ENCODE assay signal across 9 cellular contexts in genomic region chr14:63470877-63471565, GRCh38.
DNase-seq lines count a peak whose midpoint lies in the region; ATAC-seq, FAIRE-seq and TF ChIP-seq lines count a peak whose summit lies in the region.
"Had no signal": no experiment of that assay in that cellular context is flagged by ENCODE, and none has a peak within 500 bp of the region (broad histone marks: within the 10 kb centered on the region; RNA-seq: fewer than 3 reads in every experiment).

No MANE protein-coding gene starts in this region.

- no peaks in the 10 kb centered on the region for H3K9me3 ChIP-seq in neural progenitor cell (ENCODE audit: low read depth)

- peaks cover 6% of the 10 kb centered on the region for H3K36me3 Mint-ChIP-seq in neural progenitor cell

- no peaks in the 10 kb centered on the region for H3K9me3 Mint-ChIP-seq in neural progenitor cell

- no peaks in the 10 kb centered on the region for H3F3A ChIP-seq in neural progenitor cell (ENCODE audit: low read depth)

- DNase-seq in GM12892 (ENCODE audit: insufficient read length): no peak
- DNase-seq in HT-29 (ENCODE audit: low spot score): peak; percentile 65
- DNase-seq in astrocyte of the spinal cord (ENCODE audit: low read depth, low spot score): peak; percentile 74
- DNase-seq in non-pigmented ciliary epithelial cell (ENCODE audit: low read depth): peak; percentile 54
- DNase-seq in neural progenitor cell (ENCODE audit: low spot score): no peak
- no peak for DNase-seq in stimulated activated CD8-positive, alpha-beta memory T cell treated with anti-CD3 and anti-CD28 coated beads, Interleukin-4, amount 100 ng/mL, for 48 hours
- DNase-seq in effector CD4-positive, alpha-beta T cell: no peak
- DNase-seq: right cardiac atrium had no signal

- no peaks in the 10 kb centered on the region for H3K36me3 ChIP-seq in neural progenitor cell

- peaks cover 96% of the 10 kb centered on the region for H3K79me2 ChIP-seq in neural progenitor cell (ENCODE audit: low read depth)

- H3K4me2 ChIP-seq in neural progenitor cell: no peak overlapping the region

- no peak overlapping the region for H3K9ac ChIP-seq in neural progenitor cell

- no peak overlapping the region for H3K4me3 Mint-ChIP-seq in neural progenitor cell

- no peak overlapping the region for H2AFZ ChIP-seq in neural progenitor cell (replicated peaks)

- peaks cover 9% of the 10 kb centered on the region for H3K4me1 ChIP-seq in neural progenitor cell

- TF ChIP-seq CTCF in astrocyte of the spinal cord (IDR thresholded peaks at IDR 0.05; ENCODE audit: low read depth, low read length) (no peak), neural progenitor cell (IDR thresholded peaks at IDR 0.05) (no peak)

- peak; percentile 89 for ATAC-seq in GM21619 (IDR thresholded peaks at IDR 0.05; ENCODE audit: unreplicated experiment)

- no peak overlapping the region for H3K27ac ChIP-seq in neural progenitor cell

- no peaks in the 10 kb centered on the region for H3K27me3 ChIP-seq in neural progenitor cell

- peaks cover 48% of the 10 kb centered on the region for H4K20me1 ChIP-seq in neural progenitor cell (ENCODE audit: low read depth)

- peaks cover 2% of the 10 kb centered on the region for H3K27me3 Mint-ChIP-seq in neural progenitor cell (ENCODE audit: insufficient read depth, low read depth)

- H3K4me3 ChIP-seq in astrocyte of the spinal cord (ENCODE audit: low read depth, low read length) (no peak overlapping the region), neural progenitor cell (no peak overlapping the region)

- no peak for TF ChIP-seq POLR2A in GM12892 (IDR thresholded peaks at IDR 0.05; ENCODE audit: low read depth, low read length)

- peak; percentile 80 for FAIRE-seq in GM12892 (lab: Jason Lieb, UNC)

- no peak overlapping the region for H3K27ac Mint-ChIP-seq in neural progenitor cell

- in situ Hi-C loops in astrocyte of the spinal cord (cut with HindIII; ENCODE audit: low sequenced_read_pairs): no loop called here

- H3K4me1 Mint-ChIP-seq in neural progenitor cell: peaks cover 2% of the 10 kb centered on the region

Comparison
In these comparisons a context has a peak if more than half of its experiments do, and no peak if none do; other contexts are left out.
1. DNase-seq: peak in HT-29 (single experiment), astrocyte of the spinal cord (single experiment) and non-pigmented ciliary epithelial cell (single experiment); none in GM12892 (single experiment), neural progenitor cell (single experiment), stimulated activated CD8-positive, alpha-beta memory T cell treated with anti-CD3 and anti-CD28 coated beads, Interleukin-4, amount 100 ng/mL, for 48 hours (single experiment) and effector CD4-positive, alpha-beta T cell (single experiment).